Comparison of ENCODE assay signal across 1 cellular context in the genomic region with DNA sequence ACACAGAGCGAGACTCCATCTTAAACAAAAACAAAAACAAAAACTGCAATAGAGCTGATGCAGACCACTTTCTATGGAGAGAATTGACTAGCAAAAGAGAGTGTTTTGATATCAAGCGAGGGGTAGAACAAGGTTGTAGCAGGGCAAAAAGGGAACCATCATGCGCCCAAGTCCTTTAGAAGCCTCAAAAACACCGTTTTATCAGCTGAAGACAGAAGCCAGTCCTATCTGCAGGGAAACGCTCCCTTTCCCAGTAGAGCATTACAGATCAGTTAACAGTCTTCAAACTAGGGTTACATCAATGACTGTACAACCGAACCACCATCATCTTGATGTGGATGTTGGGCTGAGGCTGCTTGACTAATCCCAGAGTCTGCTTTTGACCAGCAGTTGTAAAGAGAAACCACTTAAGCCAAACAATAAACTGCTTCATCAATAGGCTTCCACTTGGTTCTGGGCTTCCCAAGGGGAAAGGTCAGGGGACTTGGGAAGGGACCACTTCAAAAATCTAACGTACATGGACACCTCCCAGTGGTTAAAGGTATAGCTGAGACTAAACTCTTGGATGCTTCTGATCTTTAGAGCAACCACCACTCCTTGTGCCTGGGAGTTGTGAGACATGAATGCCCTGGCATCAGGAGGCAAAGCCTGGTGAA.
TF ChIP-seq lines count a peak whose summit lies in the region.

No MANE protein-coding gene starts in this region.

TF ChIP-seq in K562, 482 proteins besides CTCF, POLR2A, EP300 and RAD21 (continued from another document and continues in another):
- TF ChIP-seq, protein P1, sequence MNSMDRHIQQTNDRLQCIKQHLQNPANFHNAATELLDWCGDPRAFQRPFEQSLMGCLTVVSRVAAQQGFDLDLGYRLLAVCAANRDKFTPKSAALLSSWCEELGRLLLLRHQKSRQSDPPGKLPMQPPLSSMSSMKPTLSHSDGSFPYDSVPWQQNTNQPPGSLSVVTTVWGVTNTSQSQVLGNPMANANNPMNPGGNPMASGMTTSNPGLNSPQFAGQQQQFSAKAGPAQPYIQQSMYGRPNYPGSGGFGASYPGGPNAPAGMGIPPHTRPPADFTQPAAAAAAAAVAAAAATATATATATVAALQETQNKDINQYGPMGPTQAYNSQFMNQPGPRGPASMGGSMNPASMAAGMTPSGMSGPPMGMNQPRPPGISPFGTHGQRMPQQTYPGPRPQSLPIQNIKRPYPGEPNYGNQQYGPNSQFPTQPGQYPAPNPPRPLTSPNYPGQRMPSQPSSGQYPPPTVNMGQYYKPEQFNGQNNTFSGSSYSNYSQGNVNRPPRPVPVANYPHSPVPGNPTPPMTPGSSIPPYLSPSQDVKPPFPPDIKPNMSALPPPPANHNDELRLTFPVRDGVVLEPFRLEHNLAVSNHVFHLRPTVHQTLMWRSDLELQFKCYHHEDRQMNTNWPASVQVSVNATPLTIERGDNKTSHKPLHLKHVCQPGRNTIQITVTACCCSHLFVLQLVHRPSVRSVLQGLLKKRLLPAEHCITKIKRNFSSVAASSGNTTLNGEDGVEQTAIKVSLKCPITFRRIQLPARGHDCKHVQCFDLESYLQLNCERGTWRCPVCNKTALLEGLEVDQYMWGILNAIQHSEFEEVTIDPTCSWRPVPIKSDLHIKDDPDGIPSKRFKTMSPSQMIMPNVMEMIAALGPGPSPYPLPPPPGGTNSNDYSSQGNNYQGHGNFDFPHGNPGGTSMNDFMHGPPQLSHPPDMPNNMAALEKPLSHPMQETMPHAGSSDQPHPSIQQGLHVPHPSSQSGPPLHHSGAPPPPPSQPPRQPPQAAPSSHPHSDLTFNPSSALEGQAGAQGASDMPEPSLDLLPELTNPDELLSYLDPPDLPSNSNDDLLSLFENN (IDR thresholded peaks at IDR 0.05; ENCODE audit: low read depth in 2 of 2, low read length in 2 of 2): peak in 1 of 2 experiments; percentile 53; a peak in 1 of 4 replicates
- TF ChIP-seq NUFIP1 (IDR thresholded peaks at IDR 0.05; ENCODE audit: partially characterized antibody): no peak
- no peak for TF ChIP-seq CBX5 (IDR thresholded peaks at IDR 0.05; ENCODE audit: borderline replicate concordance, low read depth)
- TF ChIP-seq TRIM24 (IDR thresholded peaks at IDR 0.05): peak in 1 of 2 experiments; percentile 31; a peak in 2 of 4 replicates
- TF ChIP-seq ERF (CRISPR knock-in tag; IDR thresholded peaks at IDR 0.05): no peak
- no peak for TF ChIP-seq GABPA (tag; conservative IDR thresholded peaks at IDR 0.05; ENCODE audit: low read depth)
- TF ChIP-seq PATZ1 (CRISPR knock-in tag; IDR thresholded peaks at IDR 0.05; ENCODE audit: borderline replicate concordance): no peak
- no peak for TF ChIP-seq ELF1 (tag; IDR thresholded peaks at IDR 0.05)
- TF ChIP-seq LCOR (CRISPR knock-in tag; IDR thresholded peaks at IDR 0.05): 0 out of 2 replicates have a peak, but pooled peaks have one; percentile 37
- TF ChIP-seq RFX7 (CRISPR knock-in tag; IDR thresholded peaks at IDR 0.05): no peak
- no peak; the same call in 1 of the 2 replicates for TF ChIP-seq MTA3 (IDR thresholded peaks at IDR 0.05; ENCODE audit: borderline replicate concordance)
- no peak for TF ChIP-seq ZNF277 (CRISPR knock-in tag; IDR thresholded peaks at IDR 0.05; ENCODE audit: borderline replicate concordance)
- no peak for TF ChIP-seq ZNF778 (CRISPR knock-in tag; IDR thresholded peaks at IDR 0.05)
- no peak for TF ChIP-seq RBM22 (IDR thresholded peaks at IDR 0.05; ENCODE audit: low read depth, low read length, poor library complexity, severe bottlenecking)
- TF ChIP-seq, protein P2, sequence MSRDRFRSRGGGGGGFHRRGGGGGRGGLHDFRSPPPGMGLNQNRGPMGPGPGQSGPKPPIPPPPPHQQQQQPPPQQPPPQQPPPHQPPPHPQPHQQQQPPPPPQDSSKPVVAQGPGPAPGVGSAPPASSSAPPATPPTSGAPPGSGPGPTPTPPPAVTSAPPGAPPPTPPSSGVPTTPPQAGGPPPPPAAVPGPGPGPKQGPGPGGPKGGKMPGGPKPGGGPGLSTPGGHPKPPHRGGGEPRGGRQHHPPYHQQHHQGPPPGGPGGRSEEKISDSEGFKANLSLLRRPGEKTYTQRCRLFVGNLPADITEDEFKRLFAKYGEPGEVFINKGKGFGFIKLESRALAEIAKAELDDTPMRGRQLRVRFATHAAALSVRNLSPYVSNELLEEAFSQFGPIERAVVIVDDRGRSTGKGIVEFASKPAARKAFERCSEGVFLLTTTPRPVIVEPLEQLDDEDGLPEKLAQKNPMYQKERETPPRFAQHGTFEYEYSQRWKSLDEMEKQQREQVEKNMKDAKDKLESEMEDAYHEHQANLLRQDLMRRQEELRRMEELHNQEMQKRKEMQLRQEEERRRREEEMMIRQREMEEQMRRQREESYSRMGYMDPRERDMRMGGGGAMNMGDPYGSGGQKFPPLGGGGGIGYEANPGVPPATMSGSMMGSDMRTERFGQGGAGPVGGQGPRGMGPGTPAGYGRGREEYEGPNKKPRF (IDR thresholded peaks at IDR 0.05; ENCODE audit: low read depth, low read length): no peak
- TF ChIP-seq NR1H2 (CRISPR knock-in tag; IDR thresholded peaks at IDR 0.05): no peak
- no peak for TF ChIP-seq PCBP2 (IDR thresholded peaks at IDR 0.05; ENCODE audit: low read depth, low read length, poor library complexity, severe bottlenecking)
- TF ChIP-seq COPS2 (conservative IDR thresholded peaks at IDR 0.05): no peak
- TF ChIP-seq, protein P3, sequence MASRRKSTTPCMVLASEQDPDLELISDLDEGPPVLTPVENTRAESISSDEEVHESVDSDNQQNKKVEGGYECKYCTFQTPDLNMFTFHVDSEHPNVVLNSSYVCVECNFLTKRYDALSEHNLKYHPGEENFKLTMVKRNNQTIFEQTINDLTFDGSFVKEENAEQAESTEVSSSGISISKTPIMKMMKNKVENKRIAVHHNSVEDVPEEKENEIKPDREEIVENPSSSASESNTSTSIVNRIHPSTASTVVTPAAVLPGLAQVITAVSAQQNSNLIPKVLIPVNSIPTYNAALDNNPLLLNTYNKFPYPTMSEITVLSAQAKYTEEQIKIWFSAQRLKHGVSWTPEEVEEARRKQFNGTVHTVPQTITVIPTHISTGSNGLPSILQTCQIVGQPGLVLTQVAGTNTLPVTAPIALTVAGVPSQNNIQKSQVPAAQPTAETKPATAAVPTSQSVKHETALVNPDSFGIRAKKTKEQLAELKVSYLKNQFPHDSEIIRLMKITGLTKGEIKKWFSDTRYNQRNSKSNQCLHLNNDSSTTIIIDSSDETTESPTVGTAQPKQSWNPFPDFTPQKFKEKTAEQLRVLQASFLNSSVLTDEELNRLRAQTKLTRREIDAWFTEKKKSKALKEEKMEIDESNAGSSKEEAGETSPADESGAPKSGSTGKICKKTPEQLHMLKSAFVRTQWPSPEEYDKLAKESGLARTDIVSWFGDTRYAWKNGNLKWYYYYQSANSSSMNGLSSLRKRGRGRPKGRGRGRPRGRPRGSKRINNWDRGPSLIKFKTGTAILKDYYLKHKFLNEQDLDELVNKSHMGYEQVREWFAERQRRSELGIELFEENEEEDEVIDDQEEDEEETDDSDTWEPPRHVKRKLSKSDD (conservative IDR thresholded peaks at IDR 0.05; ENCODE audit: low read length): no peak
- TF ChIP-seq ZNF696 (CRISPR knock-in tag; conservative IDR thresholded peaks at IDR 0.05): no peak
- TF ChIP-seq ATF6 (CRISPR knock-in tag; IDR thresholded peaks at IDR 0.05): no peak
- no peak for TF ChIP-seq BRCA1 (IDR thresholded peaks at IDR 0.05)
- no peak for TF ChIP-seq BRCA1 (CRISPR knock-in tag; IDR thresholded peaks at IDR 0.05)
- TF ChIP-seq ZFP36 (IDR thresholded peaks at IDR 0.05; ENCODE audit: low read depth, low read length, partially characterized antibody): peak; percentile 46
- TF ChIP-seq CHCHD3 (CRISPR knock-in tag; IDR thresholded peaks at IDR 0.05): no peak
- TF ChIP-seq, protein P4, sequence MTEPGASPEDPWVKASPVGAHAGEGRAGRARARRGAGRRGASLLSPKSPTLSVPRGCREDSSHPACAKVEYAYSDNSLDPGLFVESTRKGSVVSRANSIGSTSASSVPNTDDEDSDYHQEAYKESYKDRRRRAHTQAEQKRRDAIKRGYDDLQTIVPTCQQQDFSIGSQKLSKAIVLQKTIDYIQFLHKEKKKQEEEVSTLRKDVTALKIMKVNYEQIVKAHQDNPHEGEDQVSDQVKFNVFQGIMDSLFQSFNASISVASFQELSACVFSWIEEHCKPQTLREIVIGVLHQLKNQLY (CRISPR knock-in tag; conservative IDR thresholded peaks at IDR 0.05): no peak
- TF ChIP-seq RFX5 (IDR thresholded peaks at IDR 0.05; ENCODE audit: low read depth, low read length): no peak
- no peak for TF ChIP-seq ZNF717 (CRISPR knock-in tag; IDR thresholded peaks at IDR 0.05)
- no peak for TF ChIP-seq DACH1 (IDR thresholded peaks at IDR 0.05; ENCODE audit: partially characterized antibody)
- TF ChIP-seq NR2F6 (CRISPR knock-in tag; IDR thresholded peaks at IDR 0.05): no peak
- no peak for TF ChIP-seq CTCFL (IDR thresholded peaks at IDR 0.05; ENCODE audit: borderline replicate concordance, insufficient read depth, low read depth, low read length, poor library complexity, severe bottlenecking)
- no peak for TF ChIP-seq ZC3H11A (IDR thresholded peaks at IDR 0.05; ENCODE audit: low read depth, low read length)
- TF ChIP-seq HDGF (IDR thresholded peaks at IDR 0.05): peak; percentile 82; the same call in 1 of the 2 replicates
- no peak for TF ChIP-seq IRF2 (CRISPR knock-in tag; IDR thresholded peaks at IDR 0.05)
- TF ChIP-seq, protein P5, sequence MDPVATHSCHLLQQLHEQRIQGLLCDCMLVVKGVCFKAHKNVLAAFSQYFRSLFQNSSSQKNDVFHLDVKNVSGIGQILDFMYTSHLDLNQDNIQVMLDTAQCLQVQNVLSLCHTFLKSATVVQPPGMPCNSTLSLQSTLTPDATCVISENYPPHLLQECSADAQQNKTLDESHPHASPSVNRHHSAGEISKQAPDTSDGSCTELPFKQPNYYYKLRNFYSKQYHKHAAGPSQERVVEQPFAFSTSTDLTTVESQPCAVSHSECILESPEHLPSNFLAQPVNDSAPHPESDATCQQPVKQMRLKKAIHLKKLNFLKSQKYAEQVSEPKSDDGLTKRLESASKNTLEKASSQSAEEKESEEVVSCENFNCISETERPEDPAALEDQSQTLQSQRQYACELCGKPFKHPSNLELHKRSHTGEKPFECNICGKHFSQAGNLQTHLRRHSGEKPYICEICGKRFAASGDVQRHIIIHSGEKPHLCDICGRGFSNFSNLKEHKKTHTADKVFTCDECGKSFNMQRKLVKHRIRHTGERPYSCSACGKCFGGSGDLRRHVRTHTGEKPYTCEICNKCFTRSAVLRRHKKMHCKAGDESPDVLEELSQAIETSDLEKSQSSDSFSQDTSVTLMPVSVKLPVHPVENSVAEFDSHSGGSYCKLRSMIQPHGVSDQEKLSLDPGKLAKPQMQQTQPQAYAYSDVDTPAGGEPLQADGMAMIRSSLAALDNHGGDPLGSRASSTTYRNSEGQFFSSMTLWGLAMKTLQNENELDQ (CRISPR knock-in tag; IDR thresholded peaks at IDR 0.05; ENCODE audit: borderline replicate concordance): no peak
- TF ChIP-seq DIDO1 (tag; IDR thresholded peaks at IDR 0.05; ENCODE audit: low read depth): no peak
